In genomic region chr11:43576834-43577521, GRCh38 we compare ENCODE assay signal across 8 cellular contexts.
DNase-seq lines count a peak whose midpoint lies in the region; ATAC-seq, FAIRE-seq and TF ChIP-seq lines count a peak whose summit lies in the region.

No MANE protein-coding gene starts in this region.

- H3K4me3 ChIP-seq in adipocyte (ENCODE audit: low read length), result peak overlapping the region; percentile 79

- ATAC-seq in GM21619 (IDR thresholded peaks at IDR 0.05; ENCODE audit: unreplicated experiment), result no peak

- peaks cover 40% of the 10 kb centered on the region for H3K27me3 ChIP-seq in adipocyte (replicated peaks; ENCODE audit: control insufficient read depth, insufficient read depth, low read length)

- TF ChIP-seq CTCF in D721Med (IDR thresholded peaks at IDR 0.05; ENCODE audit: insufficient read depth, missing control alignments) (peak; percentile 16), HFFc6 (IDR thresholded peaks at IDR 0.05) (peak; percentile 69)

- H3K36me3 Mint-ChIP-seq in HFFc6 (ENCODE audit: low read depth), result no peaks in the 10 kb centered on the region; the same call in 1 of the 2 replicates

- H3K9me3 ChIP-seq in adipocyte (ENCODE audit: control insufficient read depth, low read length), result no peaks in the 10 kb centered on the region

- H3K9me3 Mint-ChIP-seq in HFFc6, result no peaks in the 10 kb centered on the region

- H3K4me3 Mint-ChIP-seq in HFFc6, result peak overlapping the region; percentile 83

- no peaks in the 10 kb centered on the region for H3K36me3 ChIP-seq in adipocyte (ENCODE audit: control insufficient read depth, insufficient read depth, low read length, severe bottlenecking)

- DNase-seq in D721Med (ENCODE audit: insufficient read length, low spot score), result no peak
- peak; percentile 34 for DNase-seq in HFFc6
- peak; percentile 77 for DNase-seq in adipocyte (ENCODE audit: low read depth)
- peak; percentile 49 for DNase-seq in iris pigment epithelial cell (ENCODE audit: low read depth)
- DNase-seq in GM19239 (ENCODE audit: insufficient read length, low spot score), result no peak
- DNase-seq in NCI-H1092 (lab: John Stamatoyannopoulos, UW), result no peak
- no peak for DNase-seq in NCI-H1105 treated with DMSO at 0.1 percent for 48 hours (lab: John Stamatoyannopoulos, UW)

- peaks cover 59% of the 10 kb centered on the region for H3K27me3 Mint-ChIP-seq in HFFc6 (ENCODE audit: insufficient read depth)

- no peak overlapping the region for H3K9ac ChIP-seq in adipocyte (ENCODE audit: low read length)

- peaks cover 55% of the 10 kb centered on the region for H3K4me1 Mint-ChIP-seq in HFFc6 (ENCODE audit: low read depth)

- no peak for FAIRE-seq in D721Med (lab: Jason Lieb, UNC)
- no peak for FAIRE-seq in GM19239 (lab: Jason Lieb, UNC)

- peaks cover 38% of the 10 kb centered on the region for H3K4me1 ChIP-seq in adipocyte (ENCODE audit: control insufficient read depth, insufficient read depth, low read length)

- no peak overlapping the region for H3K27ac Mint-ChIP-seq in HFFc6

Comparison
In these comparisons a context has a peak if more than half of its experiments do, and no peak if none do; other contexts are left out.
1. DNase-seq: peak in HFFc6 (single experiment), adipocyte (single experiment) and iris pigment epithelial cell (single experiment); none in D721Med (single experiment), GM19239 (single experiment), NCI-H1092 (single experiment) and NCI-H1105 treated with DMSO at 0.1 percent for 48 hours (single experiment).